ENCODE assay signal across 23 cellular contexts in genomic region chr4:106140601-106141000, GRCh38.
DNase-seq lines count a peak whose midpoint lies in the region; ATAC-seq and TF ChIP-seq lines count a peak whose summit lies in the region.
"Had no signal": no experiment of that assay in that cellular context is flagged by ENCODE, and none has a peak within 500 bp of the region (broad histone marks: within the 10 kb centered on the region; RNA-seq: fewer than 3 reads in every experiment).

No MANE protein-coding gene starts in this region.

- H3K27ac ChIP-seq in A673 (ENCODE audit: low read depth, low read length, poor library complexity, severe bottlenecking) (no peak overlapping the region), OCI-LY3 (ENCODE audit: low read length) (no peak overlapping the region), colonic mucosa (no peak overlapping the region), prostate gland (no peak overlapping the region)
- H3K27ac ChIP-seq: BLaER1, spleen had no signal

- 0 out of 2 replicates have a peak overlapping the region, but pooled peaks have one; percentile 5 for H3K4me2 ChIP-seq in OCI-LY3 (ENCODE audit: low read length)
- H3K4me2 ChIP-seq: BLaER1 had no signal

- H3K36me3 ChIP-seq in A673 (ENCODE audit: insufficient read depth, low read length, poor library complexity, severe bottlenecking) = no peaks in the 10 kb centered on the region
- H3K36me3 ChIP-seq in OCI-LY3 (replicated peaks; ENCODE audit: low read depth, low read length) = no peaks in the 10 kb centered on the region
- H3K36me3 ChIP-seq in colonic mucosa = no peaks in the 10 kb centered on the region
- H3K36me3 ChIP-seq in prostate gland = no peaks in the 10 kb centered on the region

- no peak overlapping the region for H3K4me3 ChIP-seq in A673 (ENCODE audit: low read depth, low read length, poor library complexity, severe bottlenecking)
- H3K4me3 ChIP-seq in OCI-LY3 (ENCODE audit: low read length) = no peak overlapping the region
- no peak overlapping the region for H3K4me3 ChIP-seq in epithelial cell of esophagus (ENCODE audit: low read length)
- H3K4me3 ChIP-seq in colonic mucosa = no peak overlapping the region
- H3K4me3 ChIP-seq in prostate gland = no peak overlapping the region
- H3K4me3 ChIP-seq: BLaER1, spleen had no signal

- BruUV-seq in A673 (replicated peaks; lab: Mats Ljungman, UMichigan) = no TSS peak

- WGBS in prostate gland = 97% methylated on average over 1 of the region's 1 CpG

- POLR2A ChIA-PET in A673 (lab: Charles Lee; ENCODE audit: low non-redundant PET) = no interaction called here

- H3K4me1 ChIP-seq in A673 (ENCODE audit: insufficient read depth, low read length, poor library complexity, severe bottlenecking) (no peaks in the 10 kb centered on the region), OCI-LY3 (ENCODE audit: low read length) (peaks cover 7% of the 10 kb centered on the region), colonic mucosa (no peaks in the 10 kb centered on the region), prostate gland (replicated peaks) (no peaks in the 10 kb centered on the region)
- H3K4me1 ChIP-seq: BLaER1, spleen had no signal

- CTCF ChIA-PET in A673 (lab: Charles Lee) = no interaction called here

- TF ChIP-seq POLR2A in prostate gland (IDR thresholded peaks at IDR 0.05) = no peak

- DNase-seq in A673 (ENCODE audit: low spot score) (peak; percentile 8), epithelial cell of esophagus (ENCODE audit: low read depth) (peak; percentile 2), colonic mucosa (no peak), NCI-H2171 treated with DMSO at 0.1 percent for 48 hours (lab: John Stamatoyannopoulos, UW) (no peak), prostate gland (ENCODE audit: low spot score) (no peak), UCSD-AML1 (lab: John Stamatoyannopoulos, UW; ENCODE audit: unreplicated experiment) (no peak)
- DNase-seq: activated CD4-positive, alpha-beta T cell treated with anti-CD3 and anti-CD28 coated beads for 36 hours; activated CD8-positive, alpha-beta memory T cell treated with anti-CD3 and anti-CD28 coated beads for 24 hours; activated effector memory CD4-positive, alpha-beta T cell treated with anti-CD3 and anti-CD28 coated beads, Interleukin-2, amount 50 U/mL, for 16 hours; activated naive CD8-positive, alpha-beta T cell treated with anti-CD3 and anti-CD28 coated beads for 36 hours; DMS153; glutamatergic neuron; kidney; natural killer cell; NCI-H1105; NCI-H2029; NCI-H526 treated with DMSO at 0.1 percent for 48 hours; right cardiac atrium; spleen; trophoblast cell had no signal

- no peak overlapping the region for H2AFZ ChIP-seq in OCI-LY3 (ENCODE audit: low read depth, low read length)

- H3K79me2 ChIP-seq in OCI-LY3 (ENCODE audit: low read length) = no peaks in the 10 kb centered on the region

- TF ChIP-seq CTCF in A673 (conservative IDR thresholded peaks at IDR 0.05; ENCODE audit: low read depth, low read length) (peak; percentile 39), OCI-LY3 (IDR thresholded peaks at IDR 0.05; ENCODE audit: low read depth, low read length) (peak; percentile 40), epithelial cell of esophagus (IDR thresholded peaks at IDR 0.05; ENCODE audit: insufficient read depth, low read depth, low read length, missing control alignments) (no peak), colonic mucosa (IDR thresholded peaks at IDR 0.05) (no peak), prostate gland (IDR thresholded peaks at IDR 0.05) (no peak)

- no peaks in the 10 kb centered on the region for H4K20me1 ChIP-seq in OCI-LY3 (ENCODE audit: insufficient read depth, low read length)
- H4K20me1 ChIP-seq: BLaER1 had no signal

- intact Hi-C loops in A673 (cut with micrococcal nuclease; ENCODE audit: unreplicated experiment) = no loop called here
- intact Hi-C loops in colonic mucosa (cut with DNase I) = no loop called here
- intact Hi-C loops in prostate gland (cut with DNase I) = no loop called here

- peak; percentile 63 for ATAC-seq in GM18868 (IDR thresholded peaks at IDR 0.05; ENCODE audit: unreplicated experiment)
- ATAC-seq: activated CD4-positive, alpha-beta T cell treated with anti-CD3 and anti-CD28 coated beads for 36 hours; natural killer cell; right cardiac atrium had no signal

- no peaks in the 10 kb centered on the region for H3K27me3 ChIP-seq in A673 (replicated peaks; ENCODE audit: insufficient read depth, low read depth, low read length, poor library complexity)
- H3K27me3 ChIP-seq in OCI-LY3 (ENCODE audit: low read depth, low read length) = no peaks in the 10 kb centered on the region
- no peaks in the 10 kb centered on the region for H3K27me3 ChIP-seq in colonic mucosa
- no peaks in the 10 kb centered on the region for H3K27me3 ChIP-seq in prostate gland (replicated peaks; ENCODE audit: insufficient read depth)
- H3K27me3 ChIP-seq: BLaER1, spleen had no signal

- H3K9me3 ChIP-seq in A673 (ENCODE audit: low read depth, low read length, poor library complexity, severe bottlenecking) (no peaks in the 10 kb centered on the region), OCI-LY3 (ENCODE audit: insufficient read depth, low read length) (no peaks in the 10 kb centered on the region), colonic mucosa (no peaks in the 10 kb centered on the region), prostate gland (no peaks in the 10 kb centered on the region)

- H3K9ac ChIP-seq in OCI-LY3 (ENCODE audit: low read length) (no peak overlapping the region), colonic mucosa (ENCODE audit: low read depth in 2 of 2, low read length in 2 of 2) (no peak overlapping the region)
- H3K9ac ChIP-seq: BLaER1 had no signal

Comparison
In these comparisons a context has a peak if more than half of its experiments do, and no peak if none do; other contexts are left out.
1. DNase-seq: peak in A673 (single experiment) and epithelial cell of esophagus (single experiment); none in colonic mucosa (single experiment), NCI-H2171 treated with DMSO at 0.1 percent for 48 hours (single experiment), prostate gland (single experiment) and UCSD-AML1 (single experiment).
2. CTCF ChIP-seq: peak in A673 (single experiment) and OCI-LY3 (single experiment); none in epithelial cell of esophagus (single experiment), colonic mucosa (single experiment) and prostate gland (0 of 4).